ENCODE assay signal across 13 cellular contexts in genomic region chr4:1053080-1053661, GRCh38. TPM values are rescaled to one million over a fixed set of nuclear protein-coding genes. Genes with fewer than 3 reads are reported as not detected.
DNase-seq lines count a peak whose midpoint lies in the region; ATAC-seq, FAIRE-seq and TF ChIP-seq lines count a peak whose summit lies in the region.
"Had no signal": no experiment of that assay in that cellular context is flagged by ENCODE, and none has a peak within 500 bp of the region (broad histone marks: within the 10 kb centered on the region; RNA-seq: fewer than 3 reads in every experiment).

No MANE protein-coding gene starts in this region.

- DNase-seq in CD14-positive monocyte (ENCODE audit: low spot score) (peak; percentile 31), HFFc6 (peak; percentile 79), dedifferentiated amniotic fluid mesenchymal stem cell (ENCODE audit: extremely low spot score) (peak; percentile 93), pancreas (peak in 3 of 6 donors; percentile 11 to 60 (median 59)), T-helper 1 cell (no peak), GDM1 (lab: John Stamatoyannopoulos, UW) (no peak), small intestine (no peak), NCI-H1436 treated with DMSO at 0.1 percent for 48 hours (lab: John Stamatoyannopoulos, UW) (no peak)
- DNase-seq: effector memory CD8-positive, alpha-beta T cell; NCI-H1105 had no signal

- peak in 3 of 4 donors; percentile 15 to 46 (median 43) for ATAC-seq in pancreas
- ATAC-seq: effector memory CD8-positive, alpha-beta T cell had no signal

- peaks cover 9 to 39% (median 22%) of the 10 kb centered on the region in 7 donors for H3K9me3 Mint-ChIP-seq in CD14-positive monocyte
- H3K9me3 Mint-ChIP-seq in HFFc6 = no peaks in the 10 kb centered on the region
- H3K9me3 Mint-ChIP-seq: effector memory CD8-positive, alpha-beta T cell had no signal

- no peaks in the 10 kb centered on the region for H3K27me3 ChIP-seq in pancreas
- H3K27me3 ChIP-seq in small intestine (ENCODE audit: control insufficient read depth in 2 of 2, insufficient read depth in 2 of 2, low read length in 2 of 2) = peaks cover 0 to 8% of the 10 kb centered on the region in 2 donors
- H3K27me3 ChIP-seq: vagina had no signal

- FAIRE-seq in pancreas (lab: Jason Lieb, UNC) (no peak), small intestine (lab: Jason Lieb, UNC) (no peak)
- FAIRE-seq: H54, TTC549 had no signal

- H3K27ac ChIP-seq in pancreas = no peak overlapping the region
- no peak overlapping the region for H3K27ac ChIP-seq in small intestine (ENCODE audit: low read depth in 1 of 2, low read length in 1 of 2)
- H3K27ac ChIP-seq: vagina had no signal

- TF ChIP-seq CTCF in CD14-positive monocyte (IDR thresholded peaks at IDR 0.05) (no peak), HFFc6 (IDR thresholded peaks at IDR 0.05) (no peak), pancreas (IDR thresholded peaks at IDR 0.05) (no peak)

- H3K27me3 Mint-ChIP-seq in CD14-positive monocyte (ENCODE audit: low read depth in 3 of 3) (peaks cover 18 to 49% (median 42%) of the 10 kb centered on the region in 3 donors), HFFc6 (ENCODE audit: insufficient read depth) (peaks cover 54% of the 10 kb centered on the region)

- 21 to 42% methylated on average over 24 of the region's 24 CpGs for WGBS in pancreas, 2 donors
- WGBS in small intestine, 3 donors = 37 to 53% (median 40%) methylated on average over 24 of the region's 24 CpGs

- H3K4me3 Mint-ChIP-seq in CD14-positive monocyte (no peak overlapping the region), HFFc6 (peak overlapping the region; percentile 37; the same call in 1 of the 2 replicates)

- no peaks in the 10 kb centered on the region for H3K4me1 ChIP-seq in pancreas
- no peaks in the 10 kb centered on the region for H3K4me1 ChIP-seq in small intestine (ENCODE audit: control insufficient read depth in 2 of 2, insufficient read depth in 1 of 2, low read depth in 1 of 2, low read length in 1 of 2)

- peaks cover 3 to 4% of the 10 kb centered on the region in 2 donors for H3K36me3 Mint-ChIP-seq in CD14-positive monocyte
- H3K36me3 Mint-ChIP-seq in HFFc6 (ENCODE audit: low read depth) = no peaks in the 10 kb centered on the region

- no peak overlapping the region for H3K27ac Mint-ChIP-seq in CD14-positive monocyte
- H3K27ac Mint-ChIP-seq in HFFc6 = peak overlapping the region; percentile 61; the same call in 1 of the 2 replicates

- intact Hi-C loops in CD14-positive monocyte (cut with micrococcal nuclease) (no loop called here), pancreas (cut with DNase I) (no loop called here)

- H3K4me3 ChIP-seq in pancreas (no peak overlapping the region), small intestine (ENCODE audit: low read depth in 1 of 2, low read length in 2 of 2) (no peak overlapping the region)
- H3K4me3 ChIP-seq: vagina had no signal

- H3K9me3 ChIP-seq in pancreas (no peaks in the 10 kb centered on the region), small intestine (ENCODE audit: control insufficient read depth, low read depth) (no peaks in the 10 kb centered on the region)
- H3K9me3 ChIP-seq: vagina had no signal

- H3K36me3 ChIP-seq in pancreas (no peaks in the 10 kb centered on the region), small intestine (ENCODE audit: control insufficient read depth in 2 of 2, insufficient read depth in 2 of 2, low read length in 2 of 2) (no peaks in the 10 kb centered on the region)
- H3K36me3 ChIP-seq: vagina had no signal

- H3K4me1 Mint-ChIP-seq in CD14-positive monocyte (peaks cover 22% of the 10 kb centered on the region), HFFc6 (ENCODE audit: low read depth) (peaks cover 16% of the 10 kb centered on the region)

RNA-seq across cellular contexts. Expression of gene FGFRL1, which starts 41.7 kb away (rescaled TPM):
- polyA plus RNA-seq in CD14-positive monocyte (under 1 TPM; 0.17 to 0.28 TPM), pancreas (10 to 100 TPM; 15.4 to 42.8 TPM), small intestine (10 to 100 TPM in 1 of 3 donors, 1 to 10 TPM in 2; 1.8 to 10.9 (median 4.1) TPM)
- 10 to 100 TPM; 15.4 to 40.8 (median 17.3) TPM for total RNA-seq in HFFc6 (2021; fragmentation: NEBNext Ultra II Directional; extraction: Animal tissue kit (Norgen Biotek cat#: 25700))
- 10 to 100 TPM; 25.1 to 41.4 (median 31.1) TPM for total RNA-seq in pancreas

RNA-seq across cellular contexts. Expression of gene SLC26A1, which starts 60.0 kb away (rescaled TPM):
- polyA plus RNA-seq in CD14-positive monocyte = under 1 TPM; 0.16 to 0.18 TPM
- total RNA-seq in HFFc6 (2021; fragmentation: NEBNext Ultra II Directional; extraction: Animal tissue kit (Norgen Biotek cat#: 25700)) = under 1 TPM in 3 of 6 experiments, not detected in 3; 0.16 to 0.38 (median 0.19) TPM
- total RNA-seq in pancreas = 1 to 10 TPM in 2 of 6 donors, under 1 TPM in 4; 0.28 to 1.7 (median 0.66) TPM
- 1 to 10 TPM in 1 of 2 donors, under 1 TPM in 1; 0.45 to 1.6 TPM for polyA plus RNA-seq in pancreas
- polyA plus RNA-seq in small intestine = 1 to 10 TPM in 2 of 3 donors, under 1 TPM in 1; 0.54 to 3.0 (median 2.5) TPM

Comparison
In these comparisons a context has a peak if more than half of its experiments do, and no peak if none do; other contexts are left out.
1. DNase-seq: peak in CD14-positive monocyte (single experiment), HFFc6 (single experiment) and dedifferentiated amniotic fluid mesenchymal stem cell (single experiment); none in T-helper 1 cell (0 of 5), GDM1 (single experiment), small intestine (single experiment) and NCI-H1436 treated with DMSO at 0.1 percent for 48 hours (single experiment).